Comparison of ENCODE assay signal across 1 cellular context in the genomic region with DNA sequence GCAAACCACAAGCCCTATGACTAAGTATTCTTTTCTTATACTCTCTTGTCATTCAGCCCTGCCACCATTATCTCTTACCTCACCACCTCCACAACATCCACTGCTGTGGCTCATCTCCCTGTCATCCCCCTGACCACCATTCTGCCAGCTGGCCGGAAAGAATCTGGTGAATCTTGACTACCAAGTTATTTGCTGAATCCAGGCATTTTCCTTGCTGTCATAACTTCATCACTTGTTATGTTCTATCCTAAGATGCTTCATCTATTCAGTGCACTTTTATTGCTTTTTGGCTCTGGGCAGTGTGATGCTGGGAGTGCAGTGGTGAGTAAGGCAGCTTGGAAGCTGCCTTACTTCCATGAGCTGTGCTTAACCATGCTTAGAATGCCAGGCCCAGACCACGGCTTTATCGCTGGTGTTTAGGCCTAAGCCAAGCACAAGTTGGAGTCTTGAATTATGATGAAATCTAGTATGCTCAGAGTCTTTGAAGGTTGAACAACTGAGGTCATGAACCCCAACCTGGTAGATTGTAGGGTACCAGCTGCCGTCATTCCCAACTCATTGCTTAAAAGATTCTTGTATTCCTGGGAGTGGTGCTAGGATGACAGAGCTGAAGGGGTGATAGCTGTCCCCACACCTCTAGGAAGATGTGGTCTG.
TF ChIP-seq lines count a peak whose summit lies in the region.

No MANE protein-coding gene starts in this region.

TF ChIP-seq in SK-N-SH treated with all-trans-retinoic acid at 6 μM for 48 hours, 23 proteins besides CTCF, POLR2A, EP300 and RAD21 (continued from another document):
- TF ChIP-seq, protein P1, sequence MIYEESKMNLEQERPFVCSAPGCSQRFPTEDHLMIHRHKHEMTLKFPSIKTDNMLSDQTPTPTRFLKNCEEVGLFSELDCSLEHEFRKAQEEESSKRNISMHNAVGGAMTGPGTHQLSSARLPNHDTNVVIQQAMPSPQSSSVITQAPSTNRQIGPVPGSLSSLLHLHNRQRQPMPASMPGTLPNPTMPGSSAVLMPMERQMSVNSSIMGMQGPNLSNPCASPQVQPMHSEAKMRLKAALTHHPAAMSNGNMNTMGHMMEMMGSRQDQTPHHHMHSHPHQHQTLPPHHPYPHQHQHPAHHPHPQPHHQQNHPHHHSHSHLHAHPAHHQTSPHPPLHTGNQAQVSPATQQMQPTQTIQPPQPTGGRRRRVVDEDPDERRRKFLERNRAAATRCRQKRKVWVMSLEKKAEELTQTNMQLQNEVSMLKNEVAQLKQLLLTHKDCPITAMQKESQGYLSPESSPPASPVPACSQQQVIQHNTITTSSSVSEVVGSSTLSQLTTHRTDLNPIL (CRISPR knock-in tag; IDR thresholded peaks at IDR 0.05; ENCODE audit: low read depth) = peak; percentile 51; the same call in 1 of the 2 replicates
- no peak for TF ChIP-seq CSRNP3 (CRISPR knock-in tag; IDR thresholded peaks at IDR 0.05)
- no peak for TF ChIP-seq RARB (CRISPR knock-in tag; IDR thresholded peaks at IDR 0.05)
- TF ChIP-seq ZC3H10 (CRISPR knock-in tag; IDR thresholded peaks at IDR 0.05) = peak; percentile 50; the same call in 1 of the 2 replicates
- no peak for TF ChIP-seq ZNF8 (CRISPR knock-in tag; IDR thresholded peaks at IDR 0.05)
- no peak for TF ChIP-seq ZNF70 (CRISPR knock-in tag; IDR thresholded peaks at IDR 0.05)
- no peak for TF ChIP-seq BACH2 (CRISPR knock-in tag; IDR thresholded peaks at IDR 0.05; ENCODE audit: borderline replicate concordance)
